13 cellular contexts compared by ENCODE assay signal in genomic region chr7:2040893-2041270, GRCh38.
A peak's percentile ranks its signal among the peaks of the same experiment; 100 is the strongest.
DNase-seq lines count a peak whose midpoint lies in the region; ATAC-seq and TF ChIP-seq lines count a peak whose summit lies in the region.
"Had no signal": no experiment of that assay in that cellular context is flagged by ENCODE, and none has a peak within 500 bp of the region (broad histone marks: within the 10 kb centered on the region; RNA-seq: fewer than 3 reads in every experiment).

No MANE protein-coding gene starts in this region.

- H3K36me3 ChIP-seq in sigmoid colon (peaks cover 0 to 7% (median 0%) of the 10 kb centered on the region in 4 donors), upper lobe of left lung (peaks cover 0 to 4% (median 1%) of the 10 kb centered on the region in 4 donors)
- H3K36me3 ChIP-seq: uterus had no signal

- TF ChIP-seq CTCF in sigmoid colon (IDR thresholded peaks at IDR 0.05) (no peak), foreskin fibroblast (IDR thresholded peaks at IDR 0.05; ENCODE audit: low read depth, low read length) (no peak), upper lobe of left lung (IDR thresholded peaks at IDR 0.05) (no peak)

- intact Hi-C loops in activated naive CD4-positive, alpha-beta T cell treated with anti-CD3 and anti-CD28 coated beads for 36 hours (cut with micrococcal nuclease) = no loop called here
- intact Hi-C loops in sigmoid colon (cut with DNase I) = no loop called here

- TF ChIP-seq POLR2A in sigmoid colon (IDR thresholded peaks at IDR 0.05) (no peak), upper lobe of left lung (IDR thresholded peaks at IDR 0.05) (no peak)

- H3K27me3 Mint-ChIP-seq in activated naive CD4-positive, alpha-beta T cell treated with anti-CD3 and anti-CD28 coated beads for 36 hours (ENCODE audit: low read depth) = no peaks in the 10 kb centered on the region
- no peaks in the 10 kb centered on the region for H3K27me3 Mint-ChIP-seq in effector memory CD8-positive, alpha-beta T cell

- DNase-seq in activated naive CD4-positive, alpha-beta T cell treated with anti-CD3 and anti-CD28 coated beads for 36 hours = peak; percentile 42
- no peak for DNase-seq in activated naive CD4-positive, alpha-beta T cell treated with Interleukin-2 at 50 U/mL for 16 hours
- DNase-seq in NCI-H345 (lab: John Stamatoyannopoulos, UW) = peak; percentile 77
- DNase-seq in effector memory CD8-positive, alpha-beta T cell = no peak
- peak; percentile 39 for DNase-seq in sigmoid colon
- no peak for DNase-seq in iPS-NIHi11 (ENCODE audit: low spot score)
- DNase-seq in foreskin fibroblast = no peak
- no peak for DNase-seq in upper lobe of left lung
- DNase-seq: IMR-90; NCI-H146; NCI-H774; stimulated activated CD4-positive, alpha-beta T cell treated with anti-CD3 and anti-CD28 coated beads, Interleukin-1b, Interleukin-23, amount 100 ng/mL, for 48 hours; uterus had no signal

- CTCF ChIA-PET in activated naive CD4-positive, alpha-beta T cell treated with anti-CD3 and anti-CD28 coated beads for 36 hours (lab: Charles Lee) = interaction anchor here (1.2 to 1.4 kb wide), 3 partner anchors 26 to 195 kb away, joined by 3 to 4 read pairs (median 4); no protein-coding TSS in a partner anchor

- peaks cover 9% of the 10 kb centered on the region for H3K36me3 Mint-ChIP-seq in activated naive CD4-positive, alpha-beta T cell treated with anti-CD3 and anti-CD28 coated beads for 36 hours (ENCODE audit: low read depth)
- peaks cover 8% of the 10 kb centered on the region for H3K36me3 Mint-ChIP-seq in effector memory CD8-positive, alpha-beta T cell (ENCODE audit: insufficient read depth)

- peak; percentile 24 for ATAC-seq in effector memory CD8-positive, alpha-beta T cell (replicated peaks)
- ATAC-seq in upper lobe of left lung (ENCODE audit: low FRiP score in 2 of 2) = no peak

- peaks cover 0 to 12% (median 10%) of the 10 kb centered on the region in 4 donors for H3K4me1 ChIP-seq in sigmoid colon
- peaks cover 0 to 11% (median 7%) of the 10 kb centered on the region in 4 donors for H3K4me1 ChIP-seq in upper lobe of left lung
- H3K4me1 ChIP-seq: uterus had no signal

- H3K4me3 ChIP-seq in sigmoid colon = no peak overlapping the region
- H3K4me3 ChIP-seq in foreskin fibroblast (ENCODE audit: low read depth in 1 of 2, low read length in 2 of 2) = no peak overlapping the region
- no peak overlapping the region for H3K4me3 ChIP-seq in upper lobe of left lung
- H3K4me3 ChIP-seq: uterus had no signal

- no peak overlapping the region for H3K4me3 Mint-ChIP-seq in activated naive CD4-positive, alpha-beta T cell treated with anti-CD3 and anti-CD28 coated beads for 36 hours
- peak overlapping the region in 1 of 2 donors; percentile 50 for H3K4me3 Mint-ChIP-seq in effector memory CD8-positive, alpha-beta T cell

- H3K27ac ChIP-seq in sigmoid colon (no peak overlapping the region), upper lobe of left lung (no peak overlapping the region)
- H3K27ac ChIP-seq: uterus had no signal

- WGBS in sigmoid colon, 2 donors = 64 to 91% methylated on average over 6 of the region's 6 CpGs
- 72 to 77% methylated on average over 5 to 6 of the region's 6 CpGs for WGBS in upper lobe of left lung, 2 donors

- H3K27ac Mint-ChIP-seq in activated naive CD4-positive, alpha-beta T cell treated with anti-CD3 and anti-CD28 coated beads for 36 hours = no peak overlapping the region
- H3K27ac Mint-ChIP-seq in effector memory CD8-positive, alpha-beta T cell = peak overlapping the region in 1 of 2 donors; percentile 55

- peaks cover 52% of the 10 kb centered on the region for H3K4me1 Mint-ChIP-seq in activated naive CD4-positive, alpha-beta T cell treated with anti-CD3 and anti-CD28 coated beads for 36 hours (ENCODE audit: low read depth)
- H3K4me1 Mint-ChIP-seq in effector memory CD8-positive, alpha-beta T cell (ENCODE audit: low read depth in 2 of 2) = peaks cover 41 to 42% of the 10 kb centered on the region in 2 donors

- H3K9me3 ChIP-seq in sigmoid colon (no peaks in the 10 kb centered on the region), upper lobe of left lung (no peaks in the 10 kb centered on the region)
- H3K9me3 ChIP-seq: uterus had no signal

- no peaks in the 10 kb centered on the region for H3K9me3 Mint-ChIP-seq in activated naive CD4-positive, alpha-beta T cell treated with anti-CD3 and anti-CD28 coated beads for 36 hours
- H3K9me3 Mint-ChIP-seq in effector memory CD8-positive, alpha-beta T cell = no peaks in the 10 kb centered on the region

- H3K27me3 ChIP-seq in sigmoid colon (no peaks in the 10 kb centered on the region), upper lobe of left lung (no peaks in the 10 kb centered on the region)
- H3K27me3 ChIP-seq: uterus had no signal

- TF ChIP-seq EP300 in sigmoid colon (IDR thresholded peaks at IDR 0.05) (no peak), upper lobe of left lung (IDR thresholded peaks at IDR 0.05) (no peak)

Comparison
In these comparisons a context has a peak if more than half of its experiments do, and no peak if none do; other contexts are left out.
1. DNase-seq: peak in activated naive CD4-positive, alpha-beta T cell treated with anti-CD3 and anti-CD28 coated beads for 36 hours (single experiment), NCI-H345 (single experiment) and sigmoid colon (single experiment); none in activated naive CD4-positive, alpha-beta T cell treated with Interleukin-2 at 50 U/mL for 16 hours (single experiment), effector memory CD8-positive, alpha-beta T cell (0 of 3), iPS-NIHi11 (single experiment), foreskin fibroblast (0 of 2) and upper lobe of left lung (0 of 2).